8 cellular contexts compared by ENCODE assay signal in genomic region chr17:74744714-74745547, GRCh38.
A peak's percentile ranks its signal among the peaks of the same experiment; 100 is the strongest.
DNase-seq lines count a peak whose midpoint lies in the region; ATAC-seq lines count a peak whose summit lies in the region.

No MANE protein-coding gene starts in this region.

- no peak for ATAC-seq in HG02642 (IDR thresholded peaks at IDR 0.05; ENCODE audit: poor library complexity, unreplicated experiment)

- DNase-seq in NCI-H1436 (lab: John Stamatoyannopoulos, UW), result peak; percentile 64
- DNase-seq in NCI-H1436 treated with DMSO at 0.1 percent for 48 hours (lab: John Stamatoyannopoulos, UW), result no peak
- DNase-seq in NCI-H1930 (lab: John Stamatoyannopoulos, UW), result peak; percentile 29 to 56
- peak; percentile 74 for DNase-seq in activated CD4-positive, CD25-positive, alpha-beta regulatory T cell treated with anti-CD3 and anti-CD28 coated beads, Interleukin-2, amount 50 U/mL, for 16 hours (ENCODE audit: low read depth, low spot score)
- DNase-seq in central memory CD4-positive, alpha-beta T cell, result peak; percentile 78
- DNase-seq in kidney glomerular epithelial cell (lab: John Stamatoyannopoulos, UW), result peak; percentile 48
- DNase-seq in stimulated activated CD4-positive, alpha-beta T cell treated with anti-CD3 and anti-CD28 coated beads, Interleukin-1b, Interleukin-23, amount 100 ng/mL, for 1 hour (ENCODE audit: low read depth in 2 of 2), result peak; percentile 57 to 72
